In genomic region chr19:1713170-1713569, GRCh38 we compare ENCODE assay signal across 43 cellular contexts. TPM values are rescaled to one million over a fixed set of nuclear protein-coding genes. Genes with fewer than 3 reads are reported as not detected.
"Had no signal": no experiment of that assay in that cellular context is flagged by ENCODE, and none has a peak within 500 bp of the region (broad histone marks: within the 10 kb centered on the region; RNA-seq: fewer than 3 reads in every experiment).

No MANE protein-coding gene starts in this region.

- H3K4me1 ChIP-seq: adrenal gland, ascending aorta, body of pancreas, breast epithelium had no signal

- H3K9me3 Mint-ChIP-seq: activated naive CD4-positive, alpha-beta T cell treated with anti-CD3 and anti-CD28 coated beads for 36 hours; activated naive CD4-positive, alpha-beta T cell treated with anti-CD3 and anti-CD28 coated beads, Interleukin-2, amount 10 ng/mL, durations not matched to agents 7 days and 5 days; activated naive CD4-positive, alpha-beta T cell treated with anti-CD3 and anti-CD28 coated beads, Interleukin-2, amount 50 U/mL, for 24 hours; activated T-cell treated with anti-CD3 and anti-CD28 coated beads, Interleukin-2, amount 50 U/mL, for 4 hours; activated T-helper 17 cell treated with anti-CD3 and anti-CD28 coated beads, Interleukin-2, amount 50 U/mL, for 72 hours; central memory CD8-positive, alpha-beta T cell had no signal

- ATAC-seq: activated naive CD4-positive, alpha-beta T cell treated with anti-CD3 and anti-CD28 coated beads, Interleukin-2, amount 50 U/mL, for 72 hours; activated naive CD8-positive, alpha-beta T cell treated with anti-CD3 and anti-CD28 coated beads, Interleukin-2, amount 50 U/mL, for 24 hours; activated T-cell treated with anti-CD3 and anti-CD28 coated beads, Interleukin-2, amount 50 U/mL, for 4 hours; activated T-cell treated with anti-CD3 and anti-CD28 coated beads, Interleukin-2, amount 50 U/mL, for 72 hours; activated T-helper 17 cell treated with anti-CD3 and anti-CD28 coated beads, Interleukin-2, amount 50 U/mL, for 72 hours; body of pancreas had no signal

- FAIRE-seq: astrocyte, bronchial epithelial cell, colon had no signal

- H3K9me3 ChIP-seq: adrenal gland, ascending aorta, body of pancreas, breast epithelium had no signal

- H3K27ac Mint-ChIP-seq: activated naive CD4-positive, alpha-beta T cell treated with anti-CD3 and anti-CD28 coated beads for 36 hours; activated naive CD4-positive, alpha-beta T cell treated with anti-CD3 and anti-CD28 coated beads, Interleukin-2, amount 10 ng/mL, durations not matched to agents 7 days and 5 days; activated naive CD4-positive, alpha-beta T cell treated with anti-CD3 and anti-CD28 coated beads, Interleukin-2, amount 50 U/mL, for 24 hours; activated naive CD4-positive, alpha-beta T cell treated with anti-CD3 and anti-CD28 coated beads, Interleukin-2, amount 50 U/mL, for 72 hours; activated naive CD8-positive, alpha-beta T cell; activated naive CD8-positive, alpha-beta T cell treated with anti-CD3 and anti-CD28 coated beads for 36 hours; activated naive CD8-positive, alpha-beta T cell treated with anti-CD3 and anti-CD28 coated beads, Interleukin-2, amount 10 ng/mL, durations not matched to agents 7 days and 5 days; activated naive CD8-positive, alpha-beta T cell treated with anti-CD3 and anti-CD28 coated beads, Interleukin-2, amount 50 U/mL, for 24 hours; activated T-cell treated with anti-CD3 and anti-CD28 coated beads, Interleukin-2, amount 50 U/mL, for 72 hours; activated T-helper 1 cell treated with anti-CD3 and anti-CD28 coated beads, Interleukin-12 subunit alpha, Interleukin-12 subunit beta, Interleukin-2, Interleukin-4 antibody, amounts not matched to agents 30 ng/mL and 10 ng/mL and 1 ng/mL, durations not matched to agents 14 hours and 24 hours and 36 hours; activated T-helper 17 cell treated with anti-CD3 and anti-CD28 coated beads, Interleukin-2, amount 50 U/mL, for 72 hours; activated T-helper 2 cell treated with anti-CD3 and anti-CD28 coated beads, Interferon-gamma antibody, Interleukin-2, Interleukin-4, amounts not matched to agents 10 μg/mL and 5 μg/mL and 100 μg/mL, durations not matched to agents 14 hours and 24 hours and 36 hours; brain had no signal

- H3K4me3 Mint-ChIP-seq: activated naive CD4-positive, alpha-beta T cell treated with anti-CD3 and anti-CD28 coated beads for 36 hours; activated naive CD4-positive, alpha-beta T cell treated with anti-CD3 and anti-CD28 coated beads, Interleukin-2, amount 10 ng/mL, durations not matched to agents 7 days and 5 days; activated naive CD4-positive, alpha-beta T cell treated with anti-CD3 and anti-CD28 coated beads, Interleukin-2, amount 50 U/mL, for 24 hours; activated naive CD8-positive, alpha-beta T cell; activated naive CD8-positive, alpha-beta T cell treated with anti-CD3 and anti-CD28 coated beads for 36 hours; activated naive CD8-positive, alpha-beta T cell treated with anti-CD3 and anti-CD28 coated beads, Interleukin-2, amount 10 ng/mL, durations not matched to agents 7 days and 5 days; activated naive CD8-positive, alpha-beta T cell treated with anti-CD3 and anti-CD28 coated beads, Interleukin-2, amount 50 U/mL, for 24 hours; activated T-cell treated with anti-CD3 and anti-CD28 coated beads, Interleukin-2, amount 50 U/mL, for 4 hours; activated T-cell treated with anti-CD3 and anti-CD28 coated beads, Interleukin-2, amount 50 U/mL, for 72 hours; activated T-helper 1 cell treated with anti-CD3 and anti-CD28 coated beads, Interleukin-12 subunit alpha, Interleukin-12 subunit beta, Interleukin-2, Interleukin-4 antibody, amounts not matched to agents 30 ng/mL and 10 ng/mL and 1 ng/mL, durations not matched to agents 14 hours and 24 hours and 36 hours; activated T-helper 17 cell treated with anti-CD3 and anti-CD28 coated beads, Interleukin-2, amount 50 U/mL, for 72 hours; brain; central memory CD8-positive, alpha-beta T cell had no signal

- H3K4me3 ChIP-seq: adrenal gland, ascending aorta, body of pancreas, breast epithelium, cardiac muscle cell had no signal

- H3K27ac ChIP-seq: adrenal gland, ascending aorta, body of pancreas, brain microvascular endothelial cell, breast epithelium, cardiac muscle cell had no signal

- H3K4me1 Mint-ChIP-seq: activated naive CD4-positive, alpha-beta T cell treated with anti-CD3 and anti-CD28 coated beads, Interleukin-2, amount 10 ng/mL, durations not matched to agents 7 days and 5 days; activated naive CD4-positive, alpha-beta T cell treated with anti-CD3 and anti-CD28 coated beads, Interleukin-2, amount 50 U/mL, for 24 hours; activated naive CD8-positive, alpha-beta T cell treated with anti-CD3 and anti-CD28 coated beads for 36 hours; activated naive CD8-positive, alpha-beta T cell treated with anti-CD3 and anti-CD28 coated beads, Interleukin-2, amount 50 U/mL, for 24 hours; brain had no signal

- DNase-seq: activated effector memory CD4-positive, alpha-beta T cell treated with anti-CD3 and anti-CD28 coated beads, Interleukin-2, amount 50 U/mL, for 16 hours; activated effector memory CD4-positive, alpha-beta T cell treated with Interleukin-2 at 50 U/mL for 16 hours; activated gamma-delta T cell; activated gamma-delta T cell treated with Interleukin-2 at 50 U/mL for 16 hours; activated naive CD4-positive, alpha-beta T cell; activated naive CD4-positive, alpha-beta T cell treated with anti-CD3 and anti-CD28 coated beads for 36 hours; activated naive CD4-positive, alpha-beta T cell treated with anti-CD3 and anti-CD28 coated beads, Interleukin-2, amount 10 ng/mL, durations not matched to agents 7 days and 5 days; activated naive CD4-positive, alpha-beta T cell treated with anti-CD3 and anti-CD28 coated beads, Interleukin-2, amount 50 U/mL, for 16 hours; activated naive CD4-positive, alpha-beta T cell treated with Interleukin-2 at 50 U/mL for 16 hours; activated naive CD8-positive, alpha-beta T cell treated with anti-CD3 and anti-CD28 coated beads for 36 hours; activated naive CD8-positive, alpha-beta T cell treated with anti-CD3 and anti-CD28 coated beads, Interleukin-2, amount 10 ng/mL, durations not matched to agents 7 days and 5 days; activated naive CD8-positive, alpha-beta T cell treated with anti-CD3 and anti-CD28 coated beads, Interleukin-2, amount 50 U/mL, for 24 hours; activated T-cell treated with anti-CD3 and anti-CD28 coated beads, Interleukin-2, amount 50 U/mL, for 4 hours; activated T-cell treated with anti-CD3 and anti-CD28 coated beads, Interleukin-2, amount 50 U/mL, for 48 hours; activated T-cell treated with anti-CD3 and anti-CD28 coated beads, Interleukin-2, amount 50 U/mL, for 72 hours; adrenal gland; amniotic stem cell; amygdala; anterior cingulate cortex; aorta; body of pancreas; brain microvascular endothelial cell; caudate nucleus; central memory CD4-positive, alpha-beta T cell; cerebellar nuclear complex had no signal

- H3K27me3 ChIP-seq: ascending aorta, body of pancreas had no signal

- H3K36me3 ChIP-seq: adrenal gland, ascending aorta, brain microvascular endothelial cell, breast epithelium, cardiac muscle cell had no signal

- H3K36me3 Mint-ChIP-seq: activated naive CD4-positive, alpha-beta T cell treated with anti-CD3 and anti-CD28 coated beads, Interleukin-2, amount 10 ng/mL, durations not matched to agents 7 days and 5 days; activated naive CD8-positive, alpha-beta T cell; activated naive CD8-positive, alpha-beta T cell treated with anti-CD3 and anti-CD28 coated beads for 36 hours; brain had no signal

RNA-seq across cellular contexts. Expression of gene ONECUT3, which starts 40.1 kb away (rescaled TPM):
- total RNA-seq: activated naive CD4-positive, alpha-beta T cell treated with anti-CD3 and anti-CD28 coated beads for 36 hours; activated naive CD4-positive, alpha-beta T cell treated with anti-CD3 and anti-CD28 coated beads, Interleukin-2, amount 50 U/mL, for 72 hours; activated naive CD8-positive, alpha-beta T cell treated with anti-CD3 and anti-CD28 coated beads for 36 hours; activated naive CD8-positive, alpha-beta T cell treated with anti-CD3 and anti-CD28 coated beads, Interleukin-2, amount 10 ng/mL, durations not matched to agents 7 days and 5 days; activated T-cell treated with anti-CD3 and anti-CD28 coated beads, Interleukin-2, amount 50 U/mL, for 4 hours; activated T-cell treated with anti-CD3 and anti-CD28 coated beads, Interleukin-2, amount 50 U/mL, for 72 hours; activated T-helper 1 cell treated with anti-CD3 and anti-CD28 coated beads, Interleukin-12 subunit alpha, Interleukin-12 subunit beta, Interleukin-2, Interleukin-4 antibody, amounts not matched to agents 30 ng/mL and 10 ng/mL and 1 ng/mL, durations not matched to agents 14 hours and 24 hours and 36 hours; activated T-helper 17 cell treated with anti-CD3 and anti-CD28 coated beads, Interleukin-2, amount 50 U/mL, for 72 hours; activated T-helper 2 cell treated with anti-CD3 and anti-CD28 coated beads, Interferon-gamma antibody, Interleukin-2, Interleukin-4, amounts not matched to agents 10 μg/mL and 5 μg/mL and 100 μg/mL, durations not matched to agents 14 hours and 24 hours and 36 hours; adrenal gland; aorta; ascending aorta; astrocyte; breast epithelium; cardiac muscle cell; cardiac septum; cerebellum; chondrocyte had no signal
- polyA plus RNA-seq: adipose tissue, cardiac muscle cell had no signal
